26 cellular contexts compared by ENCODE assay signal in the genomic region with DNA sequence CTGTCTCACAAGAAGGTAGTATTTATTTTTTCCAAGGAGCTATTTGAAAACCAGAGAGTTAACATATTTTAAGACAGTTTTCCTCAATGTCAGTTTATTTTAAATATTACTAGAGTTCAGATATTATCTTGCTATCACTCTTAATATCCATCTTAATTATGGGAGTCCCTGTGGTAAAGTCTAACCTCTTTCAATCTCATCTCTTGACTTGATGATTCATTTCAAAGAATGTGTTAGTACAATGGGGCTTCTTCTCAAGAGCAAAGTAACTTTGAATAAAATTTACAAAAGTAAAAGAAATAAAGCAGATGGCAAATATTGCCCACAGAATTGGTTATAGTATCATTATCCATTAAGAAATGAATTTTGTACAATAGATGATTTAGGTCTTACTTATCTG.
"Had no signal": no experiment of that assay in that cellular context is flagged by ENCODE, and none has a peak within 500 bp of the region (broad histone marks: within the 10 kb centered on the region; RNA-seq: fewer than 3 reads in every experiment).

No MANE protein-coding gene starts in this region.

- H3K4me3 ChIP-seq: stomach, suprapubic skin, testis, thoracic aorta, thyroid gland, tibial artery, tibial nerve, transverse colon, upper lobe of left lung, upper lobe of right lung, uterus, vagina had no signal

- H3K9me3 ChIP-seq: stomach, suprapubic skin, testis, thoracic aorta, thyroid gland, tibial artery, transverse colon, upper lobe of left lung, upper lobe of right lung, uterus, vagina had no signal

- H3K4me1 ChIP-seq: stomach, suprapubic skin, testis, thyroid gland, tibial artery, transverse colon, upper lobe of left lung, upper lobe of right lung, uterus, vagina had no signal

- H3K27me3 ChIP-seq: stomach, suprapubic skin, testis, thyroid gland, tibial artery, tibial nerve, transverse colon, upper lobe of left lung, upper lobe of right lung, uterus, vagina had no signal

- H3K36me3 ChIP-seq: stomach, suprapubic skin, thoracic aorta, thyroid gland, tibial artery, tibial nerve, transverse colon, upper lobe of left lung, upper lobe of right lung, uterus, vagina had no signal

- H3K27ac ChIP-seq: stomach, suprapubic skin, testis, thoracic aorta, thyroid gland, tibial artery, transverse colon, upper lobe of left lung, upper lobe of right lung, uterus, vagina had no signal

- ATAC-seq: stimulated activated effector memory CD8-positive, alpha-beta T cell treated with anti-CD3 and anti-CD28 coated beads, Interleukin-12 subunit alpha, Interleukin-12 subunit beta, amount 100 ng/mL, for 72 hours; stimulated activated memory B cell treated with anti-CD40 and anti-IgM and Interleukin-4, amounts not matched to agents 10 μg/mL and 1 μg/mL and 100 μg/mL, for 72 hours; stimulated activated naive B cell treated with anti-CD40 and anti-IgM and Interleukin-4, amounts not matched to agents 10 μg/mL and 1 μg/mL and 100 μg/mL, for 72 hours; stimulated activated naive CD8-positive, alpha-beta T cell treated with anti-CD3 and anti-CD28 coated beads, Interleukin-15, amount 100 ng/mL, for 72 hours; stimulated activated naive CD8-positive, alpha-beta T cell treated with anti-CD3 and anti-CD28 coated beads, Interleukin-15, Interleukin-2, amounts not matched to agents 100 U/mL and 50 U/mL, for 24 hours; upper lobe of right lung had no signal

- DNase-seq: stimulated activated CD4-positive, alpha-beta T cell treated with anti-CD3 and anti-CD28 coated beads, Interleukin-2, amount 100 ng/mL, for 48 hours; stimulated activated CD4-positive, alpha-beta T cell treated with anti-CD3 and anti-CD28 coated beads, Interleukin-4, amount 100 ng/mL, for 1 hour; stimulated activated CD4-positive, alpha-beta T cell treated with anti-CD3 and anti-CD28 coated beads, Interleukin-4, amount 100 ng/mL, for 24 hours; stimulated activated CD4-positive, alpha-beta T cell treated with anti-CD3 and anti-CD28 coated beads, Interleukin-4, amount 100 ng/mL, for 4 hours; stimulated activated CD8-positive, alpha-beta memory T cell treated with anti-CD3 and anti-CD28 coated beads, Interleukin-4, amount 100 ng/mL, for 48 hours; stimulated activated naive B cell treated with anti-CD40 and anti-IgM and Interleukin-4, amounts not matched to agents 10 μg/mL and 1 μg/mL and 100 μg/mL, for 72 hours; stimulated activated naive CD4-positive, alpha-beta T cell; stimulated activated naive CD4-positive, alpha-beta T cell treated with Interleukin-2 at 50 U/mL for 16 hours; stimulated activated naive CD8-positive, alpha-beta T cell treated with anti-CD3 and anti-CD28 coated beads, Interleukin-15, amount 100 ng/mL, for 72 hours; stimulated activated naive CD8-positive, alpha-beta T cell treated with anti-CD3 and anti-CD28 coated beads, Interleukin-15, Interleukin-2, amounts not matched to agents 100 U/mL and 50 U/mL, for 24 hours; stomach; substantia nigra; testis; thyroid gland; tibial artery; transverse colon; trophoblast cell; upper lobe of left lung; upper lobe of right lung; uterus had no signal
